8 cellular contexts compared by ENCODE assay signal in genomic region chr1:175152006-175152652, GRCh38. TPM values are rescaled to one million over a fixed set of nuclear protein-coding genes. Genes with fewer than 3 reads are reported as not detected.
DNase-seq lines count a peak whose midpoint lies in the region; ATAC-seq and TF ChIP-seq lines count a peak whose summit lies in the region.

No MANE protein-coding gene starts in this region.

- no peaks in the 10 kb centered on the region for H3K9me3 ChIP-seq in NT2/D1 (ENCODE audit: insufficient read depth, low read length)
- H3K9me3 ChIP-seq in fibroblast of lung (ENCODE audit: control insufficient read depth, insufficient read depth, low read depth, low read length), result no peaks in the 10 kb centered on the region
- no peaks in the 10 kb centered on the region for H3K9me3 ChIP-seq in neural cell (ENCODE audit: low read length)

- peaks cover 3% of the 10 kb centered on the region for H3K4me1 ChIP-seq in NT2/D1 (ENCODE audit: insufficient read depth, insufficient read length)
- no peaks in the 10 kb centered on the region for H3K4me1 ChIP-seq in fibroblast of lung (ENCODE audit: control insufficient read depth, extremely low read depth, insufficient read depth, low read length)

- H3K9ac ChIP-seq in NT2/D1 (ENCODE audit: insufficient read length, low read depth) (no peak overlapping the region), fibroblast of lung (ENCODE audit: insufficient read depth, low read length) (no peak overlapping the region), neural cell (ENCODE audit: low read length) (no peak overlapping the region)

- TF ChIP-seq CTCF in fibroblast of lung (conservative IDR thresholded peaks at IDR 0.05 in 1 of 2, IDR thresholded peaks at IDR 0.05 in 1 of 2; ENCODE audit: low read depth in 1 of 2, low read length in 2 of 2) (peak; percentile 90), neural cell (IDR thresholded peaks at IDR 0.05; ENCODE audit: poor library complexity, severe bottlenecking) (peak; percentile 96)

- H3K79me2 ChIP-seq in fibroblast of lung (ENCODE audit: control insufficient read depth, insufficient read depth, low read length) (no peaks in the 10 kb centered on the region), neural cell (replicated peaks; ENCODE audit: insufficient read depth, low read length) (no peaks in the 10 kb centered on the region)

- TF ChIP-seq RAD21 in neural cell (conservative IDR thresholded peaks at IDR 0.05), result peak; percentile 97

- H4K20me1 ChIP-seq in fibroblast of lung (ENCODE audit: control insufficient read depth, extremely low read depth, insufficient read depth, low read length), result no peaks in the 10 kb centered on the region
- no peaks in the 10 kb centered on the region for H4K20me1 ChIP-seq in neural cell (ENCODE audit: insufficient read depth)

- no peak overlapping the region for H3K4me3 ChIP-seq in NT2/D1 (ENCODE audit: insufficient read length, low read depth)
- no peak overlapping the region for H3K4me3 ChIP-seq in fibroblast of lung (replicated peaks in 1 of 4; ENCODE audit: control extremely low read depth in 1 of 4, insufficient read depth in 1 of 4, low read depth in 3 of 4, low read length in 4 of 4)
- no peak overlapping the region for H3K4me3 ChIP-seq in neural cell (ENCODE audit: low read length)

- H3K4me2 ChIP-seq in fibroblast of lung (ENCODE audit: extremely low read depth, insufficient read depth, low read length) (no peak overlapping the region), neural cell (ENCODE audit: low read length) (no peak overlapping the region)

- ATAC-seq in HG03354 (IDR thresholded peaks at IDR 0.05; ENCODE audit: poor library complexity, severe bottlenecking, unreplicated experiment) (peak; percentile 60), GM21723 (IDR thresholded peaks at IDR 0.05; ENCODE audit: unreplicated experiment) (no peak)

- peak; percentile 53 for DNase-seq in Daoy (ENCODE audit: low read depth)
- peak; percentile 63 for DNase-seq in NT2/D1 (ENCODE audit: low read depth, low spot score)
- peak; percentile 57 for DNase-seq in activated T-cell treated with anti-CD3 and anti-CD28 coated beads for 24 hours (ENCODE audit: low read depth)
- DNase-seq in fibroblast of lung (ENCODE audit: low read depth in 2 of 2), result peak; percentile 11 to 42
- peak in 34 of 49 donors; percentile 4 to 55 (median 27) for DNase-seq in substantia nigra (lab: John Stamatoyannopoulos, UW)

- H2AFZ ChIP-seq in fibroblast of lung (ENCODE audit: low read length) (no peak overlapping the region), neural cell (ENCODE audit: low read depth, low read length) (no peak overlapping the region)

- H3K9me2 ChIP-seq in neural cell (ENCODE audit: insufficient read depth, low read length), result no peaks in the 10 kb centered on the region

- H3K27ac ChIP-seq in fibroblast of lung (ENCODE audit: insufficient read depth, low read length), result no peak overlapping the region
- H3K27ac ChIP-seq in neural cell (ENCODE audit: low read length), result no peak overlapping the region
- no peak overlapping the region for H3K27ac ChIP-seq in substantia nigra (ENCODE audit: low read depth, low read length, poor library complexity, severe bottlenecking)

- H3K27me3 ChIP-seq in NT2/D1 (ENCODE audit: insufficient read depth, insufficient read length), result peaks cover 11% of the 10 kb centered on the region
- no peaks in the 10 kb centered on the region for H3K27me3 ChIP-seq in fibroblast of lung (ENCODE audit: control insufficient read depth, insufficient read depth, low read length)
- no peaks in the 10 kb centered on the region for H3K27me3 ChIP-seq in neural cell (ENCODE audit: insufficient read depth, low read depth, low read length)

- H3F3A ChIP-seq in neural cell (ENCODE audit: insufficient read depth, low read length, poor library complexity, severe bottlenecking), result no peaks in the 10 kb centered on the region

- no peak for TF ChIP-seq EP300 in neural cell (conservative IDR thresholded peaks at IDR 0.05; ENCODE audit: poor library complexity, severe bottlenecking)

- H3K36me3 ChIP-seq in NT2/D1 (ENCODE audit: insufficient read depth, insufficient read length, low read length), result no peaks in the 10 kb centered on the region
- no peaks in the 10 kb centered on the region for H3K36me3 ChIP-seq in fibroblast of lung (ENCODE audit: control insufficient read depth, insufficient read depth, low read length)
- H3K36me3 ChIP-seq in neural cell (ENCODE audit: insufficient read depth, low read length), result no peaks in the 10 kb centered on the region

TF ChIP-seq in neural cell, 6 proteins besides CTCF, POLR2A, EP300 and RAD21:
- TF ChIP-seq SMC3 (conservative IDR thresholded peaks at IDR 0.05; ENCODE audit: poor library complexity), result peak; percentile 96
- no peak for TF ChIP-seq TAF1 (IDR thresholded peaks at IDR 0.05; ENCODE audit: low read depth)

RNA-seq across cellular contexts. Expression of gene KIAA0040, which starts 40.4 kb away (rescaled TPM):
- total RNA-seq in Daoy (2014; rRNA removed; shearing (Covaris generic)), result 4.7 TPM in 2 replicates
- total RNA-seq in fibroblast of lung, result under 0.01 and 0.17 TPM in 2 replicates
- polyA plus RNA-seq in fibroblast of lung (0.18 and 24.7 TPM in 2 replicates), neural cell (not detected in 2 replicates)
- 0.10 and 10.9 TPM in 2 replicates for polyA plus RNA-seq in fibroblast of lung (2012)
- polyA minus RNA-seq in fibroblast of lung (ENCODE audit: low replicate concordance) (0.30 and 9.5 TPM in 2 replicates), neural cell (not detected in 2 replicates)
